In genomic region chr9:68808481-68808880, GRCh38 we compare ENCODE assay signal across 24 cellular contexts.
DNase-seq lines count a peak whose midpoint lies in the region; ATAC-seq lines count a peak whose summit lies in the region.
"Had no signal": no experiment of that assay in that cellular context is flagged by ENCODE, and none has a peak within 500 bp of the region (broad histone marks: within the 10 kb centered on the region; RNA-seq: fewer than 3 reads in every experiment).

No MANE protein-coding gene starts in this region.

- no peak for ATAC-seq in HG02642 (IDR thresholded peaks at IDR 0.05; ENCODE audit: poor library complexity, unreplicated experiment)
- ATAC-seq: activated T-cell treated with anti-CD3 and anti-CD28 coated beads, Interleukin-2, amount 50 U/mL, for 72 hours; heart left ventricle; left lobe of liver; Panc1; right cardiac atrium; T-helper 17 cell had no signal

- peak overlapping the region; percentile 31 for H3K27ac ChIP-seq in temporal lobe (ENCODE audit: low read depth, low read length)
- H3K27ac ChIP-seq: epithelial cell of prostate, ovary, SJSA1 had no signal

- DNase-seq in NCI-H345 (lab: John Stamatoyannopoulos, UW) (peak; percentile 36), NCI-H345 treated with DMSO at 0.1 percent for 48 hours (lab: John Stamatoyannopoulos, UW; ENCODE audit: unreplicated experiment) (no peak), NCI-H187 (lab: John Stamatoyannopoulos, UW) (peak; percentile 38 to 64), NCI-H748 treated with DMSO at 0.1 percent for 48 hours (lab: John Stamatoyannopoulos, UW) (peak; percentile 82), UCSD-AML1 (lab: John Stamatoyannopoulos, UW; ENCODE audit: unreplicated experiment) (no peak)
- DNase-seq in activated CD4-positive, alpha-beta T cell treated with anti-CD3 and anti-CD28 coated beads for 4 hours: no peak
- DNase-seq: activated CD4-positive, alpha-beta T cell treated with anti-CD3 and anti-CD28 coated beads, Interleukin-2, amount 10 ng/mL, durations not matched to agents 24 days and 14 days; activated T-cell treated with anti-CD3 and anti-CD28 coated beads, Interleukin-2, amount 50 U/mL, for 72 hours; AML-193; CD8-positive, alpha-beta memory T cell; cerebellar nuclear complex; heart left ventricle; naive B cell; NCI-H2171; ovary; right cardiac atrium; stimulated activated CD4-positive, alpha-beta T cell treated with anti-CD3 and anti-CD28 coated beads, Interleukin-4, amount 100 ng/mL, for 4 hours; T-helper 17 cell had no signal

Comparison
In these comparisons a context has a peak if more than half of its experiments do, and no peak if none do; other contexts are left out.
1. DNase-seq: peak in NCI-H345 (single experiment), NCI-H187 (2 of 2) and NCI-H748 treated with DMSO at 0.1 percent for 48 hours (single experiment); none in NCI-H345 treated with DMSO at 0.1 percent for 48 hours (single experiment), activated CD4-positive, alpha-beta T cell treated with anti-CD3 and anti-CD28 coated beads for 4 hours (0 of 2) and UCSD-AML1 (single experiment).